ENCODE assay signal across 28 cellular contexts in the genomic region with DNA sequence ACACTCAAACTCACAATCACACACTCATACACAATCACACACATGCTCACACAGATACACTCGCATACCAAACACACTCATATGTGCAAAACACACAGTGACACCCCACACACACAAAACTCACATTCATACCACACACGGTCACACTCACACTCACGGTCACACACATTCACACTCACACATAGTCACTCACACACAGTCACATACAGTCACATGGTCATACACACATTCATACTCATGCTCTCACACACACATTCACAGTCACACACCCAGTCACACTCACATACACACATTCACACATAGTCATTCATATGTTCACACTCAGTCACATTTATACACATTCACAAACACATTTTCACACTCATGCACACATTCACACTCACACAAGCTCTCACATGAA.
"Had no signal": no experiment of that assay in that cellular context is flagged by ENCODE, and none has a peak within 500 bp of the region (broad histone marks: within the 10 kb centered on the region; RNA-seq: fewer than 3 reads in every experiment).

No MANE protein-coding gene starts in this region.

- H3K4me3 ChIP-seq: neural progenitor cell, ovary, psoas muscle, skin epidermis, smooth muscle cell, spleen, thoracic aorta, thyroid gland, tibial nerve, upper lobe of right lung, uterus had no signal

- H2AFZ ChIP-seq: neural progenitor cell, parathyroid adenoma had no signal

- H3K9me3 ChIP-seq: ovary, psoas muscle, thoracic aorta, thyroid gland, tibial nerve, upper lobe of right lung, uterus had no signal

- H3K27me3 ChIP-seq: neural progenitor cell, ovary, spleen, thyroid gland, tibial nerve, upper lobe of right lung, uterus had no signal

- H3K9ac ChIP-seq: neural progenitor cell, parathyroid adenoma had no signal

- H3K36me3 ChIP-seq: neural progenitor cell, ovary, spleen, thoracic aorta, thyroid gland, tibial nerve, upper lobe of right lung, uterus had no signal

- H3K4me1 ChIP-seq: neural progenitor cell, parathyroid adenoma, psoas muscle, spleen, thyroid gland, tibial nerve, upper lobe of right lung, uterus had no signal

- DNase-seq: naive thymus-derived CD4-positive, alpha-beta T cell; natural killer cell; occipital lobe; ovary; posterior cingulate gyrus; psoas muscle; right cardiac atrium; spleen; stimulated activated CD4-positive, alpha-beta T cell treated with anti-CD3 and anti-CD28 coated beads, Interleukin-12 subunit alpha, Interleukin-12 subunit beta, amount 100 ng/mL, for 4 hours; stimulated activated CD4-positive, alpha-beta T cell treated with anti-CD3 and anti-CD28 coated beads, Interleukin-1b, Interleukin-23, amount 100 ng/mL, for 48 hours; stimulated activated CD4-positive, alpha-beta T cell treated with anti-CD3 and anti-CD28 coated beads, Interleukin-4, amount 100 ng/mL, for 1 hour; stimulated activated CD4-positive, alpha-beta T cell treated with anti-CD3 and anti-CD28 coated beads, Interleukin-4, amount 100 ng/mL, for 4 hours; stimulated activated CD8-positive, alpha-beta memory T cell treated with anti-CD3 and anti-CD28 coated beads, Interleukin-4, amount 100 ng/mL, for 48 hours; stimulated activated naive CD4-positive, alpha-beta T cell; stimulated activated naive CD8-positive, alpha-beta T cell treated with anti-CD3 and anti-CD28 coated beads, Interleukin-15, amount 100 ng/mL, for 72 hours; stimulated activated naive CD8-positive, alpha-beta T cell treated with anti-CD3 and anti-CD28 coated beads, Interleukin-15, Interleukin-2, amounts not matched to agents 100 U/mL and 50 U/mL, for 24 hours; substantia nigra; thyroid gland; upper lobe of right lung; uterus had no signal

- H3K79me2 ChIP-seq: parathyroid adenoma had no signal

- H3K27ac ChIP-seq: neural progenitor cell, ovary, parathyroid adenoma, psoas muscle, skin epidermis, spleen, thoracic aorta, thyroid gland, tibial nerve, upper lobe of right lung, uterus had no signal

- H3K4me2 ChIP-seq: neural progenitor cell, smooth muscle cell had no signal

- ATAC-seq: psoas muscle; sciatic nerve; stimulated activated memory B cell treated with anti-CD40 and anti-IgM and Interleukin-4, amounts not matched to agents 10 μg/mL and 1 μg/mL and 100 μg/mL, for 72 hours; stimulated activated naive CD8-positive, alpha-beta T cell treated with anti-CD3 and anti-CD28 coated beads, Interleukin-15, amount 100 ng/mL, for 72 hours; stimulated activated naive CD8-positive, alpha-beta T cell treated with anti-CD3 and anti-CD28 coated beads, Interleukin-15, Interleukin-2, amounts not matched to agents 100 U/mL and 50 U/mL, for 24 hours had no signal
